Comparison of ENCODE assay signal across 8 cellular contexts in the genomic region with DNA sequence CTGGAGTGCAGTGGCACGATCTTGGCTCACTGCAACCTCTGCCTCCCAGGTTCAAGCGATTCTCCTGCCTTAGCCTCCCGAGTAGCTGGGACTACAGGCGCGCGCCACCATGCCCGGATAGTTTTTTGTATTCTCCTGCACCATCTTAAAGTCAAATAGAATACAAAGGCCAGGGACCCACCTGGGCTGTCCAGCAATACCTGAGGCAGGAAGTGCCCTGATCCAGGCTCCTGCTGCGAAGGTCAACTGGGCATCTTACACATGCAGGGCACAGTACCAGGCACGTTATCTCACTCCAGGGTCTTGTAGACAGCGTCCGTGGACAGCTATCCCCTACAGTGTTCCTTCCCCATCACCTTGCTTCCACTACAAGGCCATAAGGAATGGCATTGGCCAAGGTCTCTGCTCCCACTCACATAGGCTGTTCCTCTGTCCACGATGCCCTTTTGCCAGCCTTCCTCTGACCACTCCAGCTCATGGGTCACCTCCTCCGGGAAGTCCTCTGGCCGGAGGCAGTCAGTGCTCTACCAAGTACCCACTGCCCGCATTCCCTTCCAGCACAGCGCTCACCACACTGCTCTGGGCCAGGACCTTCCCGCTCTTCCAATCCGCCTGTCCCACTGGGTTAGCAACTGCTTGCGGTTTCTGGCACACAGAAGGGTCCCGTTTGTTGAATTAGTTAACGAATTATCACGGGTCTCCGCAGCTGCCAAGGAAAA. TPM values are rescaled to one million over a fixed set of nuclear protein-coding genes. Genes with fewer than 3 reads are reported as not detected.
A peak's percentile ranks its signal among the peaks of the same experiment; 100 is the strongest.
DNase-seq lines count a peak whose midpoint lies in the region; ATAC-seq and TF ChIP-seq lines count a peak whose summit lies in the region.

No MANE protein-coding gene starts in this region.

- intact Hi-C loops in Right ventricle myocardium inferior (cut with DNase I) = loop anchor here (5.0 kb wide), 1 partner anchor 34 kb away; no protein-coding TSS in a partner anchor
- intact Hi-C loops in cardiac septum (cut with DNase I) = loop anchor here (2.0 to 5.0 kb wide), 2 partner anchors 66 to 271 kb away; no protein-coding TSS in a partner anchor
- intact Hi-C loops in dorsolateral prefrontal cortex (cut with DNase I) = loop anchor here in 1 of 2 donors (5.0 kb wide), 1 partner anchor 39 kb away; no protein-coding TSS in a partner anchor
- intact Hi-C loops in vagina (cut with DNase I) = loop anchor here (10.0 kb wide), 1 partner anchor 68 kb away; a partner anchor contains a TSS

- H3K27ac ChIP-seq in dorsolateral prefrontal cortex (peak overlapping the region in 51 of 59 donors; percentile 1 to 99 (median 84)), vagina (peak overlapping the region; percentile 98)

- H3K4me3 ChIP-seq in dorsolateral prefrontal cortex (peak overlapping the region; percentile 45 to 97 (median 85)), vagina (peak overlapping the region; percentile 74 to 79)

- ATAC-seq in Right ventricle myocardium inferior = peak; percentile 19
- ATAC-seq in GM21526 (IDR thresholded peaks at IDR 0.05; ENCODE audit: low FRiP score, unreplicated experiment) = no peak
- ATAC-seq in HG03354 (IDR thresholded peaks at IDR 0.05; ENCODE audit: poor library complexity, severe bottlenecking, unreplicated experiment) = no peak

- H3K4me1 ChIP-seq in vagina = peaks cover 61% of the 10 kb centered on the region

- TF ChIP-seq POLR2A in vagina (IDR thresholded peaks at IDR 0.05) = no peak

- no peaks in the 10 kb centered on the region for H3K36me3 ChIP-seq in vagina

- TF ChIP-seq CTCF in dorsolateral prefrontal cortex (IDR thresholded peaks at IDR 0.05 in 54 of 56, conservative IDR thresholded peaks at IDR 0.05 in 2 of 56; ENCODE audit: low read depth in 1 of 56, partially characterized antibody in 56 of 56) (no peak), vagina (IDR thresholded peaks at IDR 0.05) (no peak)

- H3K27me3 ChIP-seq in dorsolateral prefrontal cortex (no peaks in the 10 kb centered on the region), vagina (no peaks in the 10 kb centered on the region)

- DNase-seq in Right ventricle myocardium inferior (ENCODE audit: missing footprints) = no peak
- no peak for DNase-seq in cardiac septum (ENCODE audit: low spot score)
- DNase-seq in dorsolateral prefrontal cortex = peak in 2 of 10 donors; percentile 1 to 23
- DNase-seq in midbrain (lab: John Stamatoyannopoulos, UW) = peak; percentile 35
- DNase-seq in vagina (ENCODE audit: extremely low spot score in 2 of 2) = peak; percentile 84
- no peak for DNase-seq in globus pallidus (ENCODE audit: low spot score)

- H3K9me3 ChIP-seq in vagina = no peaks in the 10 kb centered on the region

RNA-seq across cellular contexts. Expression of a gene that starts 1.0 kb away (rescaled TPM):
- 88.7 TPM for total RNA-seq in Right ventricle myocardium inferior
- total RNA-seq in cardiac septum = 50.5 TPM
- 10 to 100 TPM; 11.8 to 97.5 (median 27.5) TPM for total RNA-seq in dorsolateral prefrontal cortex
- total RNA-seq in vagina = 42.0 TPM

RNA-seq across cellular contexts. Expression of a gene that starts 30.8 kb away (rescaled TPM):
- total RNA-seq in Right ventricle myocardium inferior = 5.4 TPM
- 8.8 TPM for total RNA-seq in cardiac septum
- 10 to 100 TPM in 102 of 120 experiments, 1 to 10 TPM in 18; 4.7 to 42.5 (median 14.7) TPM for total RNA-seq in dorsolateral prefrontal cortex
- 76.4 TPM for total RNA-seq in vagina

Comparison
In these comparisons a context has a peak if more than half of its experiments do, and no peak if none do; other contexts are left out.
1. DNase-seq: peak in midbrain (single experiment) and vagina (2 of 2); none in Right ventricle myocardium inferior (single experiment), cardiac septum (single experiment) and globus pallidus (single experiment).